Comparison of ENCODE assay signal across 23 cellular contexts in the genomic region with DNA sequence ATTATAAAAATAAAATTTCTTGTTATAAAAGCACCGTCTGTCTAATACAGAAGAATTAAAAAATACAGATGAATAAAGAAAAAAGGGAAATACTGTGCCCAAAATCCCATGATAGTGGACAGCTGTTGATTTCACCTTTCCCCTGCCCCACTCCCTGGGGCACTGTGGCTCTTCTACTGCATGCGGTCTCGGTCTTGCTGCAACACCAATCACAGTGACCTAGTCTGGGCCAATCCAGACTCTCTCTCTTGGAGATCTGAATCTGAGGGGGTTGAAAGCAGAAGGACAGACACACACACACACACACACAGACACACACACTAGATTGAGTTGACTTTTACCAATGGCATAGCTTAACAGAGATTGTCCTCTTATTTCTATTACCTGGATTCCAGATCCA.
DNase-seq lines count a peak whose midpoint lies in the region; ATAC-seq and TF ChIP-seq lines count a peak whose summit lies in the region.
"Had no signal": no experiment of that assay in that cellular context is flagged by ENCODE, and none has a peak within 500 bp of the region (broad histone marks: within the 10 kb centered on the region; RNA-seq: fewer than 3 reads in every experiment).

No MANE protein-coding gene starts in this region.

- H4K20me1 ChIP-seq in BLaER1 = no peaks in the 10 kb centered on the region

- DNase-seq in MV-4-11 (lab: John Stamatoyannopoulos, UW) (peak; percentile 62), SK-N-DZ (ENCODE audit: low spot score) (peak; percentile 84), lower lobe of right lung (peak; percentile 59), cerebellum (ENCODE audit: low spot score) (no peak), islet precursor cell (no peak)
- no peak for DNase-seq in stimulated activated naive CD4-positive, alpha-beta T cell (lab: John Stamatoyannopoulos, UW)
- DNase-seq: 8988T; ACHN; Caco-2; CD8-positive, alpha-beta T cell; NCI-H1105 treated with DMSO at 0.1 percent for 48 hours; NCI-H146; NCI-H2029; NCI-H446; NCI-H524 treated with DMSO at 0.1 percent for 48 hours; NCI-H774; OCI-M1; SIG-M5 had no signal

- ATAC-seq in lower lobe of right lung = peak; percentile 71 to 82
- no peak for ATAC-seq in HG03469 (IDR thresholded peaks at IDR 0.05; ENCODE audit: unreplicated experiment)
- ATAC-seq: CD8-positive, alpha-beta T cell; HCT116; SK-N-SH treated with all-trans-retinoic acid at 6 μM for 48 hours had no signal

- H3K36me3 ChIP-seq in BLaER1 (no peaks in the 10 kb centered on the region), lower lobe of right lung (no peaks in the 10 kb centered on the region)

- H3K4me1 ChIP-seq in BLaER1 = peaks cover 8% of the 10 kb centered on the region
- no peaks in the 10 kb centered on the region for H3K4me1 ChIP-seq in lower lobe of right lung

- H3K4me2 ChIP-seq in BLaER1 = peak overlapping the region; percentile 5

- no peak overlapping the region for H3K27ac ChIP-seq in BLaER1
- H3K27ac ChIP-seq in lower lobe of right lung = no peak overlapping the region
- H3K27ac ChIP-seq: HL-60 had no signal

- peaks cover 9% of the 10 kb centered on the region for H3K9me3 ChIP-seq in BLaER1
- no peaks in the 10 kb centered on the region for H3K9me3 ChIP-seq in lower lobe of right lung
- H3K9me3 ChIP-seq: Caco-2 had no signal

- H3K27me3 ChIP-seq in BLaER1 = no peaks in the 10 kb centered on the region
- no peaks in the 10 kb centered on the region for H3K27me3 ChIP-seq in lower lobe of right lung (ENCODE audit: low read depth)

- H3K4me3 ChIP-seq in BLaER1 (no peak overlapping the region), lower lobe of right lung (no peak overlapping the region)

- intact Hi-C loops in lower lobe of right lung (cut with DNase I) = no loop called here

- no peak for TF ChIP-seq CTCF in lower lobe of right lung (IDR thresholded peaks at IDR 0.05)

- no peak overlapping the region for H3K9ac ChIP-seq in BLaER1

Comparison
In these comparisons a context has a peak if more than half of its experiments do, and no peak if none do; other contexts are left out.
1. DNase-seq: peak in MV-4-11 (single experiment), SK-N-DZ (single experiment) and lower lobe of right lung (single experiment); none in cerebellum (single experiment), islet precursor cell (single experiment) and stimulated activated naive CD4-positive, alpha-beta T cell (0 of 6).